15 cellular contexts compared by ENCODE assay signal in the genomic region with DNA sequence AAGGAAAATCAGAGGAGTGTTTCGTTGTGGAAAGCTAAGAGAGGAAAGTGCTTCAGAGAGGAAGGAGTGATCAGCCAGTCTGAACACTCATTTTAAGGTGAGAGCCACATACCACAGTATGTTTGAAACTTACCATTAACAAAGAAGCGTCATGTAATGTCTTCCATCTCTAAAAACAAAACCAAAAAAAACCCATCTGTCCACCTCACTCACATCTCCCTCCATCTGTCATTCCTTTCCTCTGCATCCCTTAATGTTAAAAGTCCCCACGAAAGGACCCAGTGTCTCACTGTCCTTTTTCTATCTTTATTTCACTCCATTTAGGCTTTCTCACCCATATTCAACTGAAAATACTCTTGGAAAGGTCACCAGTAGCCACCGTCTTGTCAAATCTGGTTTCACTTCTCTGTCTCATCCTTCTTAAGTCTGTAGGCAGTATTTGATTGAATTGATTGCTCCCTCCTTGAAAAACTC. TPM values are rescaled to one million over a fixed set of nuclear protein-coding genes. Genes with fewer than 3 reads are reported as not detected.
DNase-seq lines count a peak whose midpoint lies in the region; ATAC-seq and TF ChIP-seq lines count a peak whose summit lies in the region.
"Had no signal": no experiment of that assay in that cellular context is flagged by ENCODE, and none has a peak within 500 bp of the region (broad histone marks: within the 10 kb centered on the region; RNA-seq: fewer than 3 reads in every experiment).

No MANE protein-coding gene starts in this region.

- no peak overlapping the region for H3K27ac ChIP-seq in SJCRH30
- no peak overlapping the region for H3K27ac ChIP-seq in heart right ventricle
- H3K27ac ChIP-seq: tibial artery had no signal

- H3K27me3 Mint-ChIP-seq in activated CD4-positive, alpha-beta T cell treated with anti-CD3 and anti-CD28 coated beads for 36 hours = no peaks in the 10 kb centered on the region
- H3K27me3 Mint-ChIP-seq in stimulated activated memory B cell treated with anti-CD40 and anti-IgM and Interleukin-4, amounts not matched to agents 10 μg/mL and 1 μg/mL and 100 μg/mL, for 72 hours = no peaks in the 10 kb centered on the region

- H3K27me3 ChIP-seq in SJCRH30 = no peaks in the 10 kb centered on the region
- H3K27me3 ChIP-seq in heart right ventricle = no peaks in the 10 kb centered on the region
- H3K27me3 ChIP-seq: tibial artery had no signal

- WGBS in heart right ventricle, 2 donors = 88 to 90% methylated on average over 4 of the region's 4 CpGs

- CTCF ChIA-PET in activated CD4-positive, alpha-beta T cell treated with anti-CD3 and anti-CD28 coated beads for 36 hours (lab: Charles Lee) = interaction anchor here (0.6 to 4.6 kb wide), 9 partner anchors 12 to 235 kb away, joined by 3 to 23 read pairs (median 5); no protein-coding TSS in a partner anchor

- no peak for DNase-seq in activated CD4-positive, alpha-beta T cell treated with anti-CD3 and anti-CD28 coated beads for 36 hours
- DNase-seq in activated CD4-positive, alpha-beta T cell treated with anti-CD3 and anti-CD28 coated beads, Interleukin-2, amount 50 U/mL, for 48 hours = no peak
- peak; percentile 51 for DNase-seq in NCI-H524 treated with DMSO at 0.1 percent for 48 hours (lab: John Stamatoyannopoulos, UW)
- DNase-seq in SJCRH30 = no peak
- no peak for DNase-seq in heart right ventricle
- no peak for DNase-seq in hypothalamus (lab: John Stamatoyannopoulos, UW)
- DNase-seq: effector memory CD4-positive, alpha-beta T cell; NCI-H526; occipital lobe; stimulated activated CD4-positive, alpha-beta T cell treated with anti-CD3 and anti-CD28 coated beads, Interleukin-4, amount 100 ng/mL, for 1 hour; T-helper 9 cell; tibial artery had no signal

- H3K36me3 Mint-ChIP-seq in activated CD4-positive, alpha-beta T cell treated with anti-CD3 and anti-CD28 coated beads for 36 hours (ENCODE audit: low read depth) = peaks cover 29% of the 10 kb centered on the region
- H3K36me3 Mint-ChIP-seq in stimulated activated memory B cell treated with anti-CD40 and anti-IgM and Interleukin-4, amounts not matched to agents 10 μg/mL and 1 μg/mL and 100 μg/mL, for 72 hours = peaks cover 38% of the 10 kb centered on the region

- H3K27ac Mint-ChIP-seq in activated CD4-positive, alpha-beta T cell treated with anti-CD3 and anti-CD28 coated beads for 36 hours = no peak overlapping the region
- H3K27ac Mint-ChIP-seq in stimulated activated memory B cell treated with anti-CD40 and anti-IgM and Interleukin-4, amounts not matched to agents 10 μg/mL and 1 μg/mL and 100 μg/mL, for 72 hours = no peak overlapping the region
- H3K27ac Mint-ChIP-seq: activated T-helper 2 cell treated with anti-CD3 and anti-CD28 coated beads, Interferon-gamma antibody, Interleukin-2, Interleukin-4, amounts not matched to agents 10 μg/mL and 5 μg/mL and 100 μg/mL, durations not matched to agents 14 hours and 24 hours and 36 hours had no signal

- intact Hi-C loops in activated CD4-positive, alpha-beta T cell treated with anti-CD3 and anti-CD28 coated beads for 36 hours (cut with DNase I, micrococcal nuclease) = loop anchor here (1.0 to 2.0 kb wide), 4 partner anchors 17 to 400 kb away; partner anchors contain the start of gene PTPRA (in 1 of the 2)
- intact Hi-C loops in heart right ventricle (cut with DNase I) = loop anchor here in 2 of 10 donors (10.0 kb wide), 2 partner anchors 109 to 219 kb away; partner anchors contain the start of gene PTPRA (in 1 of the 2)

- H3K9me3 ChIP-seq in SJCRH30 (replicated peaks) (no peaks in the 10 kb centered on the region), heart right ventricle (no peaks in the 10 kb centered on the region)
- H3K9me3 ChIP-seq: tibial artery had no signal

- H3K4me1 ChIP-seq in SJCRH30 = peaks cover 12% of the 10 kb centered on the region
- H3K4me1 ChIP-seq in heart right ventricle = peaks cover 0 to 57% (median 9%) of the 10 kb centered on the region in 9 donors

- TF ChIP-seq CTCF in heart right ventricle (IDR thresholded peaks at IDR 0.05) = no peak

- ATAC-seq in activated CD4-positive, alpha-beta T cell treated with anti-CD3 and anti-CD28 coated beads for 36 hours = peak; percentile 67
- ATAC-seq in GM21717 (IDR thresholded peaks at IDR 0.05; ENCODE audit: unreplicated experiment) (peak; percentile 56), heart right ventricle (no peak)
- ATAC-seq in stimulated activated memory B cell treated with anti-CD40 and anti-IgM and Interleukin-4, amounts not matched to agents 10 μg/mL and 1 μg/mL and 100 μg/mL, for 72 hours = peak; percentile 90

- H3K4me3 Mint-ChIP-seq in activated CD4-positive, alpha-beta T cell treated with anti-CD3 and anti-CD28 coated beads for 36 hours = no peak overlapping the region
- H3K4me3 Mint-ChIP-seq in stimulated activated memory B cell treated with anti-CD40 and anti-IgM and Interleukin-4, amounts not matched to agents 10 μg/mL and 1 μg/mL and 100 μg/mL, for 72 hours = no peak overlapping the region

- H3K4me3 ChIP-seq in SJCRH30 (no peak overlapping the region), heart right ventricle (no peak overlapping the region)
- H3K4me3 ChIP-seq: tibial artery had no signal

- H3K36me3 ChIP-seq in SJCRH30 (peaks cover 9% of the 10 kb centered on the region), heart right ventricle (peaks cover 0 to 41% (median 16%) of the 10 kb centered on the region in 9 donors)

- POLR2A ChIA-PET in activated CD4-positive, alpha-beta T cell treated with anti-CD3 and anti-CD28 coated beads for 36 hours (lab: Charles Lee) = interaction anchor here (0.6 to 2.1 kb wide), 4 partner anchors 28 to 64 kb away, joined by 3 to 16 read pairs (median 8); no protein-coding TSS in a partner anchor

- peaks cover 18% of the 10 kb centered on the region for H3K4me1 Mint-ChIP-seq in activated CD4-positive, alpha-beta T cell treated with anti-CD3 and anti-CD28 coated beads for 36 hours
- peaks cover 5% of the 10 kb centered on the region for H3K4me1 Mint-ChIP-seq in stimulated activated memory B cell treated with anti-CD40 and anti-IgM and Interleukin-4, amounts not matched to agents 10 μg/mL and 1 μg/mL and 100 μg/mL, for 72 hours

- no peaks in the 10 kb centered on the region for H3K9me3 Mint-ChIP-seq in activated CD4-positive, alpha-beta T cell treated with anti-CD3 and anti-CD28 coated beads for 36 hours (ENCODE audit: low read depth)
- H3K9me3 Mint-ChIP-seq in stimulated activated memory B cell treated with anti-CD40 and anti-IgM and Interleukin-4, amounts not matched to agents 10 μg/mL and 1 μg/mL and 100 μg/mL, for 72 hours = no peaks in the 10 kb centered on the region
- H3K9me3 Mint-ChIP-seq: activated T-helper 2 cell treated with anti-CD3 and anti-CD28 coated beads, Interferon-gamma antibody, Interleukin-2, Interleukin-4, amounts not matched to agents 10 μg/mL and 5 μg/mL and 100 μg/mL, durations not matched to agents 14 hours and 24 hours and 36 hours had no signal

RNA-seq across cellular contexts. Expression of gene GNRH2, which starts 59.4 kb away (rescaled TPM):
- 1 to 10 TPM; 8.0 to 8.3 TPM for total RNA-seq in activated CD4-positive, alpha-beta T cell treated with anti-CD3 and anti-CD28 coated beads for 36 hours
- 0.43 TPM in 1 of 2 replicates, not detected in the other for total RNA-seq in SJCRH30 (2014; rRNA removed; shearing (Covaris generic))
- under 1 TPM in 1 of 10 donors, not detected in 9; 0.47 TPM for total RNA-seq in heart right ventricle
- polyA plus RNA-seq in heart right ventricle = not detected
- total RNA-seq: occipital lobe had no signal

Comparison
In these comparisons a context has a peak if more than half of its experiments do, and no peak if none do; other contexts are left out.
1. ATAC-seq: peak in activated CD4-positive, alpha-beta T cell treated with anti-CD3 and anti-CD28 coated beads for 36 hours (single experiment), GM21717 (single experiment) and stimulated activated memory B cell treated with anti-CD40 and anti-IgM and Interleukin-4, amounts not matched to agents 10 μg/mL and 1 μg/mL and 100 μg/mL, for 72 hours (single experiment); none in heart right ventricle (0 of 8).